13 cellular contexts compared by ENCODE assay signal in genomic region chr20:38201356-38201755, GRCh38. TPM values are rescaled to one million over a fixed set of nuclear protein-coding genes. Genes with fewer than 3 reads are reported as not detected.
DNase-seq lines count a peak whose midpoint lies in the region; ATAC-seq and TF ChIP-seq lines count a peak whose summit lies in the region.
"Had no signal": no experiment of that assay in that cellular context is flagged by ENCODE, and none has a peak within 500 bp of the region (broad histone marks: within the 10 kb centered on the region; RNA-seq: fewer than 3 reads in every experiment).

No MANE protein-coding gene starts in this region.

- TF ChIP-seq CTCF in fibroblast of pulmonary artery (IDR thresholded peaks at IDR 0.05; ENCODE audit: low read length, missing control alignments) = no peak

- no peak overlapping the region for H3K27ac ChIP-seq in SJSA1
- H3K27ac ChIP-seq: neutrophil, SK-N-MC had no signal

- no peaks in the 10 kb centered on the region for H3K36me3 ChIP-seq in SJSA1
- H3K36me3 ChIP-seq: neutrophil had no signal

- H3K4me3 ChIP-seq in SJSA1 = no peak overlapping the region
- no peak overlapping the region for H3K4me3 ChIP-seq in fibroblast of pulmonary artery (replicated peaks; ENCODE audit: low read depth, low read length)
- H3K4me3 ChIP-seq: SK-N-MC had no signal

- no peak for ATAC-seq in GM21390 (IDR thresholded peaks at IDR 0.05; ENCODE audit: unreplicated experiment)

- H3K9me3 ChIP-seq in SJSA1 (replicated peaks) = no peaks in the 10 kb centered on the region
- H3K9me3 ChIP-seq: neutrophil had no signal

- DNase-seq in GM03348 (ENCODE audit: low spot score) = peak; percentile 82
- peak; percentile 41 to 64 for DNase-seq in SJSA1 (ENCODE audit: low read depth in 1 of 2, low spot score in 2 of 2)
- DNase-seq in fibroblast of pulmonary artery (ENCODE audit: low read depth) = peak; percentile 68
- DNase-seq in renal cortical epithelial cell (ENCODE audit: low read depth) = peak; percentile 71
- no peak for DNase-seq in NCI-H1694 treated with DMSO at 0.1 percent for 48 hours (lab: John Stamatoyannopoulos, UW)
- no peak for DNase-seq in DMS79 (lab: John Stamatoyannopoulos, UW)
- DNase-seq in SW480 (ENCODE audit: low spot score) = no peak
- DNase-seq: central memory CD4-positive, alpha-beta T cell; hippocampal formation; NCI-H2107 had no signal

- peaks cover 5% of the 10 kb centered on the region for H3K4me1 ChIP-seq in SJSA1 (replicated peaks)

- H3K27me3 ChIP-seq in SJSA1 (replicated peaks) = no peaks in the 10 kb centered on the region
- H3K27me3 ChIP-seq: neutrophil had no signal

RNA-seq across cellular contexts. Expression of gene TGM2, which starts 36.3 kb away (rescaled TPM):
- total RNA-seq in SJSA1 (2014; rRNA removed; shearing (Covaris generic)) = 32.2 and 34.9 TPM in 2 replicates
- total RNA-seq in renal cortical epithelial cell = 141 and 245 TPM in 2 replicates

RNA-seq across cellular contexts. Expression of gene KIAA1755, which starts 59.2 kb away (rescaled TPM):
- 0.03 and 0.44 TPM in 2 replicates for total RNA-seq in SJSA1 (2014; rRNA removed; shearing (Covaris generic))
- under 0.01 TPM in 1 of 2 replicates, not detected in the other for total RNA-seq in renal cortical epithelial cell

Comparison
In these comparisons a context has a peak if more than half of its experiments do, and no peak if none do; other contexts are left out.
1. DNase-seq: peak in GM03348 (single experiment), SJSA1 (2 of 2), fibroblast of pulmonary artery (single experiment) and renal cortical epithelial cell (single experiment); none in NCI-H1694 treated with DMSO at 0.1 percent for 48 hours (single experiment), DMS79 (single experiment) and SW480 (single experiment).